ENCODE assay signal across 8 cellular contexts in genomic region chr19:11196406-11197287, GRCh38. TPM values are rescaled to one million over a fixed set of nuclear protein-coding genes. Genes with fewer than 3 reads are reported as not detected.
DNase-seq lines count a peak whose midpoint lies in the region; ATAC-seq and TF ChIP-seq lines count a peak whose summit lies in the region.

No MANE protein-coding gene starts in this region.

- peak overlapping the region; percentile 94 for H2AFZ ChIP-seq in neuronal stem cell (ENCODE audit: low read length)

- H3K36me3 ChIP-seq in neuronal stem cell (replicated peaks in 1 of 2; ENCODE audit: control insufficient read depth in 2 of 2, insufficient read depth in 2 of 2, low read length in 2 of 2), result peaks cover 3 to 56% of the 10 kb centered on the region in 2 donors

- H2BK120ac ChIP-seq in neuronal stem cell (ENCODE audit: low read depth, low read length), result peak overlapping the region; percentile 28

- DNase-seq in activated T-cell treated with anti-CD3 and anti-CD28 coated beads, Interleukin-2, amount 50 U/mL, for 1 hour, result peak; percentile 24
- DNase-seq in activated T-cell treated with anti-CD3 and anti-CD28 coated beads, Interleukin-2, amount 50 U/mL, for 48 hours, result no peak
- DNase-seq in foreskin fibroblast (peak in 1 of 2 donors; percentile 80), neuronal stem cell (ENCODE audit: low spot score) (no peak), AML-193 (lab: John Stamatoyannopoulos, UW) (no peak)
- DNase-seq in stimulated activated naive CD4-positive, alpha-beta T cell treated with Interleukin-2 at 50 U/mL for 16 hours (lab: John Stamatoyannopoulos, UW), result no peak

- no peaks in the 10 kb centered on the region for H3K27me3 ChIP-seq in neuronal stem cell (ENCODE audit: control insufficient read depth in 3 of 3, insufficient read depth in 3 of 3, low read depth in 1 of 3, low read length in 3 of 3)

- H3K9ac ChIP-seq in neuronal stem cell (ENCODE audit: low read depth, low read length, poor library complexity), result peak overlapping the region; percentile 86

- peak overlapping the region; percentile 94 for H3K14ac ChIP-seq in neuronal stem cell (ENCODE audit: low read length)

- H3K27ac ChIP-seq in VCaP, result peak overlapping the region; percentile 73; the same call in 1 of the 2 replicates
- no peak overlapping the region for H3K27ac ChIP-seq in neuronal stem cell (replicated peaks; ENCODE audit: low read length)

- H3K4me3 ChIP-seq in foreskin fibroblast (ENCODE audit: low read depth in 1 of 2, low read length in 2 of 2), result peak overlapping the region; percentile 93 to 94
- peak overlapping the region; percentile 68 to 83 for H3K4me3 ChIP-seq in neuronal stem cell (ENCODE audit: low read length in 2 of 2)

- H3K79me1 ChIP-seq in neuronal stem cell (ENCODE audit: low read depth, low read length), result no peaks in the 10 kb centered on the region

- peaks cover 4 to 7% of the 10 kb centered on the region in 2 donors for H3K4me1 ChIP-seq in neuronal stem cell (ENCODE audit: control insufficient read depth in 2 of 2, insufficient read depth in 1 of 2, low read depth in 1 of 2, low read length in 2 of 2)

- H3K18ac ChIP-seq in neuronal stem cell (ENCODE audit: low read length), result peak overlapping the region; percentile 73

- H4K8ac ChIP-seq in neuronal stem cell (ENCODE audit: low read depth, low read length), result no peak overlapping the region

- H2BK5ac ChIP-seq in neuronal stem cell (ENCODE audit: low read length), result peak overlapping the region; percentile 88

- ATAC-seq in HG03520 (IDR thresholded peaks at IDR 0.05; ENCODE audit: unreplicated experiment), result no peak

- no peak overlapping the region for H4K91ac ChIP-seq in neuronal stem cell (ENCODE audit: low read depth, low read length, poor library complexity)

- peak overlapping the region; percentile 98 for H3K23ac ChIP-seq in neuronal stem cell (ENCODE audit: low read depth, low read length, poor library complexity)

- peak overlapping the region; percentile 64 for H2BK15ac ChIP-seq in neuronal stem cell (ENCODE audit: low read length)

- H3K4ac ChIP-seq in neuronal stem cell (ENCODE audit: low read length), result peak overlapping the region; percentile 10

- TF ChIP-seq CTCF in VCaP (conservative IDR thresholded peaks at IDR 0.05) (no peak), foreskin fibroblast (IDR thresholded peaks at IDR 0.05; ENCODE audit: low read depth, low read length) (no peak)

- peak overlapping the region; percentile 99 for H3K4me2 ChIP-seq in neuronal stem cell (ENCODE audit: insufficient read depth, low read length, poor library complexity, severe bottlenecking)

- peak overlapping the region; percentile 16 for H2BK12ac ChIP-seq in neuronal stem cell (ENCODE audit: low read length)

- H2AK5ac ChIP-seq in neuronal stem cell (ENCODE audit: low read depth, low read length), result peak overlapping the region; percentile 19

- no peaks in the 10 kb centered on the region for H3K9me3 ChIP-seq in neuronal stem cell (replicated peaks in 1 of 2; ENCODE audit: control insufficient read depth in 2 of 2, insufficient read depth in 1 of 2, low read depth in 1 of 2, low read length in 2 of 2)

- no CpG with 5 or more reads among the region's 47 CpGs for WGBS in neuronal stem cell (ENCODE audit: extremely low coverage in 2 of 2, insufficient read length in 2 of 2, insufficient replicate concordance in 1 of 2), 2 donors

RNA-seq across cellular contexts. Expression of gene KANK2, which starts 0.7 kb away (rescaled TPM):
- 19.8 TPM for polyA plus RNA-seq in neuronal stem cell (2013, experiment 1 of 2)
- polyA plus RNA-seq in neuronal stem cell (2013, experiment 2 of 2), result 19.2 TPM

RNA-seq across cellular contexts. Expression of gene SPC24, which starts 41.1 kb away (rescaled TPM):
- polyA plus RNA-seq in neuronal stem cell (2013, experiment 1 of 2), result 21.3 TPM
- 22.7 TPM for polyA plus RNA-seq in neuronal stem cell (2013, experiment 2 of 2)

RNA-seq across cellular contexts. Expression of gene ANGPTL8, which starts 42.8 kb away (rescaled TPM):
- polyA plus RNA-seq in neuronal stem cell (2013, experiment 1 of 2), result 0.43 TPM
- not detected for polyA plus RNA-seq in neuronal stem cell (2013, experiment 2 of 2)
